In the genomic region with DNA sequence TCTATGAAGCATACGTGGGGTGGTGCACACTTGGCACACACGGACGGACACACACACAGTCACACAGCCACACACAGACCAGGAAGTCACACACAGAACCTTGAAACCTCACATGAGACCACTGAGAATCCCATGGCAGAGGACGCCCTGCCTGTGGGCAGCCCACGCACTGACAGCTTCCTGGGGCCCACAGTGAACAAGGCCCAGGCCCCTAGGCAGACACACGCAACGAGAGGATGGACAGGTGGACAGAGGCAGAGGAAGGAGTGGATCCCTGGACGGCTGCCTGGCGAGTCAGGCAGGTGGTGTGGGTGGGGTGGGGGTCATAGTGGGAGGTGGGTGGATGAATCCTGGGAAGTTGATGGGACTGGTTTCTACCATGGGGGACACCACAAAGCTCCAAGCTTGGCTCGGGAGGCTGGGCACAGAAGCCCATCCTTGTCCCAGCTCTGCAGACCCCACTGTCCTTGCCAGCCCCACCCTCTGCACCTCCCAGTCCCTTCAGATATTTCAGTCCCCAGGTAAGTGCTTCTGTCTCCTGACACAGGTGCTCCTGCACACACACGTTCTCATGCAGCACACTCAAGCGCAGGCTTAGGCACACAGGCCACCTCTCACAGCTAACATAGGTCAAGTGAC, we compare ENCODE assay signal across 1 cellular context.
TF ChIP-seq lines count a peak whose summit lies in the region.

No MANE protein-coding gene starts in this region.

TF ChIP-seq in WTC11, 78 proteins besides CTCF, POLR2A, EP300 and RAD21 (continued from another document):
- TF ChIP-seq PRDM15 (CRISPR knock-in tag; IDR thresholded peaks at IDR 0.05) (no peak), ZNF671 (CRISPR knock-in tag; IDR thresholded peaks at IDR 0.05) (no peak), ZNF532 (CRISPR knock-in tag; IDR thresholded peaks at IDR 0.05; ENCODE audit: borderline replicate concordance) (no peak), JAZF1 (CRISPR knock-in tag; IDR thresholded peaks at IDR 0.05) (no peak), NFE2L1 (CRISPR knock-in tag; IDR thresholded peaks at IDR 0.05) (no peak), EMX1 (CRISPR knock-in tag; IDR thresholded peaks at IDR 0.05) (no peak), ETV6 (CRISPR knock-in tag; IDR thresholded peaks at IDR 0.05) (no peak), JUN (CRISPR knock-in tag; IDR thresholded peaks at IDR 0.05) (no peak), ZNF121 (CRISPR knock-in tag; IDR thresholded peaks at IDR 0.05) (no peak), SMAD3 (CRISPR knock-in tag; IDR thresholded peaks at IDR 0.05; ENCODE audit: borderline replicate concordance) (no peak)
- TF ChIP-seq, protein P1, sequence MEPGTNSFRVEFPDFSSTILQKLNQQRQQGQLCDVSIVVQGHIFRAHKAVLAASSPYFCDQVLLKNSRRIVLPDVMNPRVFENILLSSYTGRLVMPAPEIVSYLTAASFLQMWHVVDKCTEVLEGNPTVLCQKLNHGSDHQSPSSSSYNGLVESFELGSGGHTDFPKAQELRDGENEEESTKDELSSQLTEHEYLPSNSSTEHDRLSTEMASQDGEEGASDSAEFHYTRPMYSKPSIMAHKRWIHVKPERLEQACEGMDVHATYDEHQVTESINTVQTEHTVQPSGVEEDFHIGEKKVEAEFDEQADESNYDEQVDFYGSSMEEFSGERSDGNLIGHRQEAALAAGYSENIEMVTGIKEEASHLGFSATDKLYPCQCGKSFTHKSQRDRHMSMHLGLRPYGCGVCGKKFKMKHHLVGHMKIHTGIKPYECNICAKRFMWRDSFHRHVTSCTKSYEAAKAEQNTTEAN (CRISPR knock-in tag; IDR thresholded peaks at IDR 0.05): no peak
- TF ChIP-seq, protein P2, sequence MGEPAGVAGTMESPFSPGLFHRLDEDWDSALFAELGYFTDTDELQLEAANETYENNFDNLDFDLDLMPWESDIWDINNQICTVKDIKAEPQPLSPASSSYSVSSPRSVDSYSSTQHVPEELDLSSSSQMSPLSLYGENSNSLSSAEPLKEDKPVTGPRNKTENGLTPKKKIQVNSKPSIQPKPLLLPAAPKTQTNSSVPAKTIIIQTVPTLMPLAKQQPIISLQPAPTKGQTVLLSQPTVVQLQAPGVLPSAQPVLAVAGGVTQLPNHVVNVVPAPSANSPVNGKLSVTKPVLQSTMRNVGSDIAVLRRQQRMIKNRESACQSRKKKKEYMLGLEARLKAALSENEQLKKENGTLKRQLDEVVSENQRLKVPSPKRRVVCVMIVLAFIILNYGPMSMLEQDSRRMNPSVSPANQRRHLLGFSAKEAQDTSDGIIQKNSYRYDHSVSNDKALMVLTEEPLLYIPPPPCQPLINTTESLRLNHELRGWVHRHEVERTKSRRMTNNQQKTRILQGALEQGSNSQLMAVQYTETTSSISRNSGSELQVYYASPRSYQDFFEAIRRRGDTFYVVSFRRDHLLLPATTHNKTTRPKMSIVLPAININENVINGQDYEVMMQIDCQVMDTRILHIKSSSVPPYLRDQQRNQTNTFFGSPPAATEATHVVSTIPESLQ (CRISPR knock-in tag; IDR thresholded peaks at IDR 0.05): no peak
- TF ChIP-seq, protein P3, sequence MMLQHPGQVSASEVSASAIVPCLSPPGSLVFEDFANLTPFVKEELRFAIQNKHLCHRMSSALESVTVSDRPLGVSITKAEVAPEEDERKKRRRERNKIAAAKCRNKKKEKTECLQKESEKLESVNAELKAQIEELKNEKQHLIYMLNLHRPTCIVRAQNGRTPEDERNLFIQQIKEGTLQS (CRISPR knock-in tag; conservative IDR thresholded peaks at IDR 0.05): no peak
TF ChIP-seq in WTC11: peak in this region for 0.
